Comparison of ENCODE assay signal across 26 cellular contexts in the genomic region with DNA sequence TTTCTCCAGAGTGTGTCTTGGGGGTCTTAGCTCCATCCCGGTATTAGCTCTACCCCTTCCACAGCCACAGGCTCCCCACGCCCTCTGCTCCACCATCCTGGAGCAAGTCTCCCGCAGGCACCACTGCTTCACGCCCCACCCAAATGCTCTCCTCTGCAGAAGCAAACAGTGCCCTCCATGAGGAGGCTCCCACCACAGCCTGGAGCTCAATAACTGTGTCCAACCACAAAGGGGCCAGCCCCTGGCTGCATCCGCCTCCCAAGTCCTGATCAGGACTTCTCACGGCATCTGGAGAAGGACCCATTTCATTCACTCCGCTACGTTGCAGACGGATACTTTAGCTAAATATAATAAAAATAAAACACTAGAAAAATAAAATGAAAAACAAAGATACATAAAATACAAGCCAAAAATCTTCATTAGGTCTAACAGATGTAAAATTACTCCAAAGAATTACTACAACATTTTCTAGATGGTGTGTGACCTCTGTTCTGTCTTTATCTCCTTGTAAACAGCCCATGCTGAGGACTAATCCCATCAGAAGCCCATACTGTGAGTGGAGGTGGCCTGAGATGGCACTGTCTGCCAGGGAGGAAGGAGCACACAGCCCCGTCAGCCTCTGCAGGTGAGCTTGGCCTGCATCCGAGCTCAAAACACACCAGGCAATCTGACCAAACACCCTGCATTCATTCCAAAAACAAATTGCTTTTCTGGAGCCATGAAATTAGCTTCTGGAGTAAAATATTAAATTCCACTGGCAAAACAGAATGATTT.
"Had no signal": no experiment of that assay in that cellular context is flagged by ENCODE, and none has a peak within 500 bp of the region (broad histone marks: within the 10 kb centered on the region; RNA-seq: fewer than 3 reads in every experiment).

No MANE protein-coding gene starts in this region.

- H3K4me3 Mint-ChIP-seq: activated CD8-positive, alpha-beta T cell treated with anti-CD3 and anti-CD28 coated beads, Interleukin-2, amount 10 ng/mL, durations not matched to agents 7 days and 5 days; activated naive CD4-positive, alpha-beta T cell treated with anti-CD3 and anti-CD28 coated beads, Interleukin-2, amount 50 U/mL, for 24 hours; activated T-helper 1 cell treated with anti-CD3 and anti-CD28 coated beads, Interleukin-12 subunit alpha, Interleukin-12 subunit beta, Interleukin-2, Interleukin-4 antibody, amounts not matched to agents 30 ng/mL and 10 ng/mL and 1 ng/mL, durations not matched to agents 14 hours and 24 hours and 36 hours; effector memory CD8-positive, alpha-beta T cell; memory B cell; stimulated activated effector memory CD8-positive, alpha-beta T cell treated with anti-CD3 and anti-CD28 coated beads, Interleukin-12 subunit alpha, Interleukin-12 subunit beta, amount 100 ng/mL, for 72 hours; stimulated activated naive CD8-positive, alpha-beta T cell treated with anti-CD3 and anti-CD28 coated beads, Interleukin-15, amount 100 ng/mL, for 72 hours; T-cell; T-helper 2 cell treated with Interferon-gamma antibody and Interleukin-4, amounts not matched to agents 5 μg/mL and 100 μg/mL, for 36 hours had no signal

- H3K9me3 ChIP-seq: esophagus squamous epithelium, gastrocnemius medialis, mucosa of descending colon, psoas muscle, tibial artery had no signal

- ATAC-seq: activated CD8-positive, alpha-beta T cell treated with anti-CD3 and anti-CD28 coated beads, Interleukin-2, amount 10 ng/mL, durations not matched to agents 7 days and 5 days; effector memory CD8-positive, alpha-beta T cell; gastrocnemius medialis; heart left ventricle; left colon; mucosa of descending colon; psoas muscle; stimulated activated effector memory CD8-positive, alpha-beta T cell treated with anti-CD3 and anti-CD28 coated beads, Interleukin-12 subunit alpha, Interleukin-12 subunit beta, amount 100 ng/mL, for 72 hours; stimulated activated naive CD8-positive, alpha-beta T cell treated with anti-CD3 and anti-CD28 coated beads, Interleukin-15, amount 100 ng/mL, for 72 hours; T-cell had no signal

- DNase-seq: activated CD4-positive, alpha-beta T cell treated with anti-CD3 and anti-CD28 coated beads for 1 hour; activated CD4-positive, alpha-beta T cell treated with anti-CD3 and anti-CD28 coated beads, Interleukin-2, amount 50 U/mL, for 1 hour; activated CD8-positive, alpha-beta T cell treated with anti-CD3 and anti-CD28 coated beads, Interleukin-2, amount 10 ng/mL, durations not matched to agents 7 days and 5 days; activated gamma-delta T cell treated with Interleukin-2 at 50 U/mL for 16 hours; anterior cingulate cortex; brain microvascular endothelial cell; central memory CD4-positive, alpha-beta T cell; dermis blood vessel endothelial cell; effector memory CD8-positive, alpha-beta T cell; esophagus squamous epithelium; gastrocnemius medialis; heart left ventricle; left colon; mucosa of descending colon; psoas muscle; right cardiac atrium; stimulated activated CD4-positive, alpha-beta T cell treated with anti-CD3 and anti-CD28 coated beads, Interleukin-12 subunit alpha, Interleukin-12 subunit beta, amount 100 ng/mL, for 4 hours; stimulated activated naive CD8-positive, alpha-beta T cell treated with anti-CD3 and anti-CD28 coated beads, Interleukin-15, amount 100 ng/mL, for 72 hours; T-cell had no signal

- H3K4me3 ChIP-seq: esophagus squamous epithelium, gastrocnemius medialis, heart left ventricle, mucosa of descending colon, psoas muscle, tibial artery had no signal

- H3K27ac Mint-ChIP-seq: activated CD8-positive, alpha-beta T cell treated with anti-CD3 and anti-CD28 coated beads, Interleukin-2, amount 10 ng/mL, durations not matched to agents 7 days and 5 days; activated naive CD4-positive, alpha-beta T cell treated with anti-CD3 and anti-CD28 coated beads, Interleukin-2, amount 50 U/mL, for 24 hours; activated T-helper 1 cell treated with anti-CD3 and anti-CD28 coated beads, Interleukin-12 subunit alpha, Interleukin-12 subunit beta, Interleukin-2, Interleukin-4 antibody, amounts not matched to agents 30 ng/mL and 10 ng/mL and 1 ng/mL, durations not matched to agents 14 hours and 24 hours and 36 hours; effector memory CD8-positive, alpha-beta T cell; memory B cell; stimulated activated effector memory CD8-positive, alpha-beta T cell treated with anti-CD3 and anti-CD28 coated beads, Interleukin-12 subunit alpha, Interleukin-12 subunit beta, amount 100 ng/mL, for 72 hours; T-cell; T-helper 2 cell treated with Interferon-gamma antibody and Interleukin-4, amounts not matched to agents 5 μg/mL and 100 μg/mL, for 36 hours had no signal

- H3K4me1 ChIP-seq: esophagus squamous epithelium, gastrocnemius medialis, heart left ventricle, psoas muscle, tibial artery had no signal

- H3K4me1 Mint-ChIP-seq: activated naive CD4-positive, alpha-beta T cell treated with anti-CD3 and anti-CD28 coated beads, Interleukin-2, amount 50 U/mL, for 24 hours; memory B cell; stimulated activated effector memory CD8-positive, alpha-beta T cell treated with anti-CD3 and anti-CD28 coated beads, Interleukin-12 subunit alpha, Interleukin-12 subunit beta, amount 100 ng/mL, for 72 hours; stimulated activated naive CD8-positive, alpha-beta T cell treated with anti-CD3 and anti-CD28 coated beads, Interleukin-15, amount 100 ng/mL, for 72 hours; T-cell had no signal

- H3K36me3 Mint-ChIP-seq: activated naive CD4-positive, alpha-beta T cell treated with anti-CD3 and anti-CD28 coated beads, Interleukin-2, amount 50 U/mL, for 24 hours; memory B cell; stimulated activated effector memory CD8-positive, alpha-beta T cell treated with anti-CD3 and anti-CD28 coated beads, Interleukin-12 subunit alpha, Interleukin-12 subunit beta, amount 100 ng/mL, for 72 hours; T-cell had no signal

- H3K36me3 ChIP-seq: brain microvascular endothelial cell, esophagus squamous epithelium, gastrocnemius medialis, heart left ventricle, tibial artery had no signal

- H3K27me3 ChIP-seq: brain microvascular endothelial cell, gastrocnemius medialis had no signal

- H3K9me3 Mint-ChIP-seq: activated T-helper 1 cell treated with anti-CD3 and anti-CD28 coated beads, Interleukin-12 subunit alpha, Interleukin-12 subunit beta, Interleukin-2, Interleukin-4 antibody, amounts not matched to agents 30 ng/mL and 10 ng/mL and 1 ng/mL, durations not matched to agents 14 hours and 24 hours and 36 hours; effector memory CD8-positive, alpha-beta T cell; stimulated activated effector memory CD8-positive, alpha-beta T cell treated with anti-CD3 and anti-CD28 coated beads, Interleukin-12 subunit alpha, Interleukin-12 subunit beta, amount 100 ng/mL, for 72 hours; T-helper 2 cell treated with Interferon-gamma antibody and Interleukin-4, amounts not matched to agents 5 μg/mL and 100 μg/mL, for 36 hours had no signal

- H3K27ac ChIP-seq: brain microvascular endothelial cell, esophagus squamous epithelium, gastrocnemius medialis, heart left ventricle, psoas muscle, tibial artery, VCaP had no signal
